In genomic region chr4:151957163-151957562, GRCh38 we compare ENCODE assay signal across 13 cellular contexts.
DNase-seq lines count a peak whose midpoint lies in the region; ATAC-seq and TF ChIP-seq lines count a peak whose summit lies in the region.
"Had no signal": no experiment of that assay in that cellular context is flagged by ENCODE, and none has a peak within 500 bp of the region (broad histone marks: within the 10 kb centered on the region; RNA-seq: fewer than 3 reads in every experiment).

No MANE protein-coding gene starts in this region.

- H3K36me3 ChIP-seq in right atrium auricular region (no peaks in the 10 kb centered on the region), osteoblast (ENCODE audit: insufficient read depth, low read length) (no peaks in the 10 kb centered on the region)
- H3K36me3 ChIP-seq: transverse colon had no signal

- H2AFZ ChIP-seq in osteoblast (ENCODE audit: low read length): no peak overlapping the region

- CTCF ChIA-PET in RWPE1 (lab: Yijun Ruan, JAX): no interaction called here

- no peak for ATAC-seq in GM19452 (IDR thresholded peaks at IDR 0.05; ENCODE audit: unreplicated experiment)
- ATAC-seq: activated CD4-positive, alpha-beta T cell treated with anti-CD3 and anti-CD28 coated beads for 36 hours; naive thymus-derived CD4-positive, alpha-beta T cell had no signal

- no peaks in the 10 kb centered on the region for H3K27me3 ChIP-seq in right atrium auricular region
- H3K27me3 ChIP-seq in osteoblast (ENCODE audit: insufficient read depth, low read length): no peaks in the 10 kb centered on the region
- H3K27me3 ChIP-seq: transverse colon had no signal

- H3K4me2 ChIP-seq in osteoblast (ENCODE audit: insufficient read depth, low read length): no peak overlapping the region

- H3K27ac ChIP-seq in angular gyrus (ENCODE audit: low read depth, low read length) (peak overlapping the region; percentile 74), right atrium auricular region (peak overlapping the region; percentile 16 to 46), osteoblast (ENCODE audit: low read depth, low read length) (no peak overlapping the region), RWPE1 (no peak overlapping the region)
- H3K27ac ChIP-seq: transverse colon had no signal

- H3K9me3 ChIP-seq in right atrium auricular region: no peaks in the 10 kb centered on the region
- no peaks in the 10 kb centered on the region for H3K9me3 ChIP-seq in osteoblast (ENCODE audit: low read depth, low read length)
- H3K9me3 ChIP-seq: transverse colon had no signal

- H3K4me3 ChIP-seq in right atrium auricular region (no peak overlapping the region), osteoblast (ENCODE audit: insufficient read depth, low read length) (no peak overlapping the region)
- H3K4me3 ChIP-seq: transverse colon had no signal

- POLR2A ChIA-PET in RWPE1 (lab: Yijun Ruan, JAX; ENCODE audit: low non-redundant PET): no interaction called here

- DNase-seq in ELF-1 (ENCODE audit: low read depth, low spot score) (peak; percentile 96), right atrium auricular region (ENCODE audit: low spot score) (no peak), osteoblast (ENCODE audit: insufficient read length, low spot score, missing footprints) (peak; percentile 45), 8988T (no peak), UCSD-AML1 (lab: John Stamatoyannopoulos, UW; ENCODE audit: unreplicated experiment) (no peak), RWPE1 (ENCODE audit: low spot score) (no peak)
- DNase-seq: activated CD4-positive, alpha-beta T cell treated with anti-CD3 and anti-CD28 coated beads for 36 hours; AML-193; naive thymus-derived CD4-positive, alpha-beta T cell; NCI-H2081; transverse colon had no signal

- no peaks in the 10 kb centered on the region for H4K20me1 ChIP-seq in osteoblast (ENCODE audit: insufficient read depth, low read length)

- TF ChIP-seq CTCF in right atrium auricular region (IDR thresholded peaks at IDR 0.05): no peak
- no peak for TF ChIP-seq CTCF in osteoblast (IDR thresholded peaks at IDR 0.05; ENCODE audit: extremely low read depth, low read depth, low read length)
- no peak for TF ChIP-seq CTCF in RWPE1 (conservative IDR thresholded peaks at IDR 0.05; ENCODE audit: low read depth)

- H3K4me1 ChIP-seq in right atrium auricular region: peaks cover 0 to 16% of the 10 kb centered on the region in 2 donors
- H3K4me1 ChIP-seq in osteoblast (ENCODE audit: insufficient read depth, low read length): peaks cover 9% of the 10 kb centered on the region
- H3K4me1 ChIP-seq: transverse colon had no signal

- no peaks in the 10 kb centered on the region for H3K79me2 ChIP-seq in osteoblast (ENCODE audit: insufficient read depth, low read length)

Comparison
In these comparisons a context has a peak if more than half of its experiments do, and no peak if none do; other contexts are left out.
1. DNase-seq: peak in ELF-1 (single experiment) and osteoblast (single experiment); none in right atrium auricular region (single experiment), 8988T (single experiment), UCSD-AML1 (single experiment) and RWPE1 (single experiment).
2. H3K27ac ChIP-seq: peak in angular gyrus (single experiment) and right atrium auricular region (2 of 2); none in osteoblast (single experiment) and RWPE1 (single experiment).